Comparison of ENCODE assay signal across 30 cellular contexts in the genomic region with DNA sequence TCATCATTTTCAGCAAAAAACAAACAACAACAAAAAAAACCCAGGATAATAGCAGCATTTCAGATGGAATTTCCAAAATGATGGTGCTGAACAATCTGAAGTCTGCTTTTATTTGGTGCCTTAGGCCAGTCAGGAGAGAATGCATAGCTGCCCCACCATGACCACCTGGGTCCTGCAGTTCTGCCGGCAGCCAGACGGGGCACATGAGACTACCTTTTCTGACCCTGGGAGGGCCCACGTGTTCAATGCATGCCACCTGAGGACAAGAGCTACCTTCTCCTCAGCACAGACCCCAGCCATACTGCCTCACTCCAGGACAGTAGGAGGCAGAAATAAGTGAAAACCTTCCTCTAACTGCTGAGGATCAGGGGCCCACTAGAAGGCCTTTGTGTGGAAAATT.
"Had no signal": no experiment of that assay in that cellular context is flagged by ENCODE, and none has a peak within 500 bp of the region (broad histone marks: within the 10 kb centered on the region; RNA-seq: fewer than 3 reads in every experiment).

No MANE protein-coding gene starts in this region.

- H3K36me3 ChIP-seq: brain microvascular endothelial cell, MG63, SJCRH30, WERI-Rb-1 had no signal

- DNase-seq: activated CD4-positive, alpha-beta memory T cell treated with anti-CD3 and anti-CD28 coated beads for 36 hours; activated CD4-positive, alpha-beta T cell treated with anti-CD3 and anti-CD28 coated beads, Interleukin-2, amount 10 ng/mL, durations not matched to agents 7 days and 5 days; activated effector memory CD4-positive, alpha-beta T cell treated with anti-CD3 and anti-CD28 coated beads, Interleukin-2, amount 50 U/mL, for 16 hours; activated naive CD4-positive, alpha-beta T cell; activated naive CD4-positive, alpha-beta T cell treated with anti-CD3 and anti-CD28 coated beads, Interleukin-2, amount 50 U/mL, for 16 hours; activated naive CD8-positive, alpha-beta T cell treated with anti-CD3 and anti-CD28 coated beads for 36 hours; activated T-cell treated with anti-CD3 and anti-CD28 coated beads, Interleukin-2, amount 50 U/mL, for 1 hour; activated T-cell treated with anti-CD3 and anti-CD28 coated beads, Interleukin-2, amount 50 U/mL, for 72 hours; amniotic stem cell; aorta; brain microvascular endothelial cell; central memory CD4-positive, alpha-beta T cell; Kasumi-1; KG1; MG63; NCI-H1048; NCI-H1105 treated with DMSO at 0.1 percent for 48 hours; NCI-H1436; NCI-H1694; NCI-H1930; NCI-H2081 treated with DMSO at 0.1 percent for 48 hours; NCI-H226; NCI-H524 treated with DMSO at 0.1 percent for 48 hours; SHP77; SJCRH30; T1000; WERI-Rb-1 had no signal

- H3K27ac ChIP-seq: brain microvascular endothelial cell, SJCRH30, SK-N-MC, WERI-Rb-1 had no signal

- H3K9me3 ChIP-seq: MG63, SJCRH30 had no signal

- H3K4me1 ChIP-seq: SJCRH30 had no signal

- H3K27me3 ChIP-seq: brain microvascular endothelial cell, MG63, SJCRH30 had no signal

- ATAC-seq: activated T-cell treated with anti-CD3 and anti-CD28 coated beads, Interleukin-2, amount 50 U/mL, for 72 hours; activated T-helper 17 cell treated with anti-CD3 and anti-CD28 coated beads, Interleukin-2, amount 50 U/mL, for 72 hours; Panc1 had no signal

- H3K4me3 ChIP-seq: MG63, SJCRH30, SK-N-MC had no signal
